ENCODE assay signal across 19 cellular contexts in the genomic region with DNA sequence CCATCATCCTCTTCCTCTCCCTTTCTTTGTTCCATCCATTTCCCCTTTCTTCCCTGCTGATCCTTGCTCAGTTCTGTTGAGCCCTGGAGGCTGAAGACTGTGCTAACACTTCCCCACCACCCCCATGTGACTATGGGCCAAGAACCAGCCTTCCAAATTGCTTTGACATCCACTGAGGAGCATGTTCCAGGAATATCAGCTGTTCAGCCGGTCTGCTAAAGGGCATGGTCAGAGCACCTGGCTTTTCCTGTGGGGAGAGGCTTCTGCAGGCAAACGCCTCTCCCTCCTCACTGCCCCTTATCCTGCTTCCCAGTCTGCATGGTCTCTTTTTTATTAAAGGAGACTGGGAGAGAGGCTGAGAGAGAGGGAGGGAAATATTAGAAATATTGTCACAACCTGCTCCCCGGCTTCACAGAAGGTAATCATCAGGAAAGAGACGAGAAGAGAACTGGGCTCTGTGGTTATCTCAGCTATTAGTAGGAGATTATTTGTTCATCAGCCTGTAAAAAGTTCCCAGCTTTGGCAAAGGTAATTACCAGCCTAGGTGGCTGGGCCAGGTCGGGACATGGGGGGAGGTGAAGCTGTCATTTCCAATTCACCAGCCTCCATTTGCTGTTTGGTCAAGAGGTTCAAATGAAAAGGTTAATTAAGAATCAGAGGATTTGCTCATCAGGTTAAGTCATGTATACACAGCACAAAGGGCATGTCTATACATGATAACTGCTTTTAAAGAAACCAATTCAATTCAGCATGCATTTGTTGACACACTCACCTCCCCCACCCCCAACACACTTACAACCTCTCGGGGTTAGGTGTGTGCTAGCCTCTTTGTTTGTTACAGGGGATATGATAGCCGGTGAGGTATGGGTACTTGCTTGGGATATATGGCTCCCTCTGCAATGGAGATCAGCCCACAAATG.
A peak's percentile ranks its signal among the peaks of the same experiment; 100 is the strongest.
DNase-seq lines count a peak whose midpoint lies in the region; TF ChIP-seq lines count a peak whose summit lies in the region.
"Had no signal": no experiment of that assay in that cellular context is flagged by ENCODE, and none has a peak within 500 bp of the region (broad histone marks: within the 10 kb centered on the region; RNA-seq: fewer than 3 reads in every experiment).

No MANE protein-coding gene starts in this region.

- WGBS in thyroid gland, 2 donors = 41 to 46% methylated on average over 7 of the region's 7 CpGs

- peaks cover 3% of the 10 kb centered on the region for H3K4me1 Mint-ChIP-seq in endothelial cell (ENCODE audit: unreplicated experiment)
- H3K4me1 Mint-ChIP-seq: natural killer cell; stimulated activated naive B cell treated with anti-CD40 and anti-IgM and Interleukin-4, amounts not matched to agents 10 μg/mL and 1 μg/mL and 100 μg/mL, for 72 hours had no signal

- TF ChIP-seq POLR2A in thyroid gland (IDR thresholded peaks at IDR 0.05) = no peak

- no peaks in the 10 kb centered on the region for H3K27me3 ChIP-seq in thyroid gland

- H3K36me3 Mint-ChIP-seq in endothelial cell (ENCODE audit: low read depth, unreplicated experiment) = no peaks in the 10 kb centered on the region
- H3K36me3 Mint-ChIP-seq: natural killer cell; stimulated activated naive B cell treated with anti-CD40 and anti-IgM and Interleukin-4, amounts not matched to agents 10 μg/mL and 1 μg/mL and 100 μg/mL, for 72 hours had no signal

- intact Hi-C loops in thyroid gland (cut with DNase I) = no loop called here

- no peak for TF ChIP-seq CTCF in endothelial cell (IDR thresholded peaks at IDR 0.05; ENCODE audit: unreplicated experiment)
- TF ChIP-seq CTCF in thyroid gland (IDR thresholded peaks at IDR 0.05) = no peak

- H3K9me3 Mint-ChIP-seq in endothelial cell (ENCODE audit: unreplicated experiment) = no peaks in the 10 kb centered on the region
- H3K9me3 Mint-ChIP-seq: activated CD4-positive, alpha-beta T cell treated with anti-CD3 and anti-CD28 coated beads, Interleukin-2, amount 10 ng/mL, durations not matched to agents 24 days and 14 days; activated T-cell treated with anti-CD3 and anti-CD28 coated beads, Interleukin-2, amount 50 U/mL, for 4 hours; natural killer cell had no signal

- no peaks in the 10 kb centered on the region for H3K36me3 ChIP-seq in thyroid gland

- peaks cover 7% of the 10 kb centered on the region for H3K27me3 Mint-ChIP-seq in endothelial cell (ENCODE audit: unreplicated experiment)

- no peak overlapping the region for H3K27ac ChIP-seq in thyroid gland

- no peak overlapping the region for H3K4me3 ChIP-seq in thyroid gland (replicated peaks in 1 of 3)

- DNase-seq in DMS153 treated with DMSO at 0.1 percent for 48 hours (lab: John Stamatoyannopoulos, UW; ENCODE audit: unreplicated experiment) = peak; percentile 99
- peak; percentile 39 for DNase-seq in NCI-H1436 treated with DMSO at 0.1 percent for 48 hours (lab: John Stamatoyannopoulos, UW)
- peak; percentile 81 for DNase-seq in NCI-H345 treated with DMSO at 0.1 percent for 48 hours (lab: John Stamatoyannopoulos, UW; ENCODE audit: unreplicated experiment)
- peak; percentile 24 for DNase-seq in SHP77 treated with DMSO at 0.1 percent for 48 hours (lab: John Stamatoyannopoulos, UW)
- DNase-seq in endothelial cell (ENCODE audit: low spot score) = no peak
- no peak for DNase-seq in NCI-H2029 treated with DMSO at 0.1 percent for 48 hours (lab: John Stamatoyannopoulos, UW)
- no peak for DNase-seq in hippocampal formation (lab: John Stamatoyannopoulos, UW)
- DNase-seq in thyroid gland = no peak
- DNase-seq: ACHN; activated CD4-positive, alpha-beta T cell treated with anti-CD3 and anti-CD28 coated beads, Interleukin-2, amount 10 ng/mL, durations not matched to agents 24 days and 14 days; activated naive CD4-positive, alpha-beta T cell treated with Interleukin-2 at 50 U/mL for 16 hours; activated T-cell treated with anti-CD3 and anti-CD28 coated beads, Interleukin-2, amount 50 U/mL, for 4 hours; COR-L47; kidney; natural killer cell; NCI-H524; occipital lobe; Right ventricle myocardium superior; stimulated activated naive B cell treated with anti-CD40 and anti-IgM and Interleukin-4, amounts not matched to agents 10 μg/mL and 1 μg/mL and 100 μg/mL, for 72 hours had no signal

- H3K4me1 ChIP-seq in thyroid gland = no peaks in the 10 kb centered on the region

- H3K4me3 Mint-ChIP-seq in endothelial cell (ENCODE audit: unreplicated experiment) = no peak overlapping the region
- H3K4me3 Mint-ChIP-seq: activated CD4-positive, alpha-beta T cell treated with anti-CD3 and anti-CD28 coated beads, Interleukin-2, amount 10 ng/mL, durations not matched to agents 24 days and 14 days; activated T-cell treated with anti-CD3 and anti-CD28 coated beads, Interleukin-2, amount 50 U/mL, for 4 hours; natural killer cell; stimulated activated naive B cell treated with anti-CD40 and anti-IgM and Interleukin-4, amounts not matched to agents 10 μg/mL and 1 μg/mL and 100 μg/mL, for 72 hours had no signal

- no peaks in the 10 kb centered on the region for H3K9me3 ChIP-seq in thyroid gland

- H3K27ac Mint-ChIP-seq in endothelial cell (ENCODE audit: unreplicated experiment) = no peak overlapping the region
- H3K27ac Mint-ChIP-seq: activated CD4-positive, alpha-beta T cell treated with anti-CD3 and anti-CD28 coated beads, Interleukin-2, amount 10 ng/mL, durations not matched to agents 24 days and 14 days; natural killer cell; stimulated activated naive B cell treated with anti-CD40 and anti-IgM and Interleukin-4, amounts not matched to agents 10 μg/mL and 1 μg/mL and 100 μg/mL, for 72 hours had no signal

Comparison
In these comparisons a context has a peak if more than half of its experiments do, and no peak if none do; other contexts are left out.
1. DNase-seq: peak in DMS153 treated with DMSO at 0.1 percent for 48 hours (single experiment), NCI-H1436 treated with DMSO at 0.1 percent for 48 hours (single experiment), NCI-H345 treated with DMSO at 0.1 percent for 48 hours (single experiment) and SHP77 treated with DMSO at 0.1 percent for 48 hours (single experiment); none in endothelial cell (single experiment), NCI-H2029 treated with DMSO at 0.1 percent for 48 hours (single experiment), hippocampal formation (0 of 2) and thyroid gland (0 of 2).